In the genomic region with DNA sequence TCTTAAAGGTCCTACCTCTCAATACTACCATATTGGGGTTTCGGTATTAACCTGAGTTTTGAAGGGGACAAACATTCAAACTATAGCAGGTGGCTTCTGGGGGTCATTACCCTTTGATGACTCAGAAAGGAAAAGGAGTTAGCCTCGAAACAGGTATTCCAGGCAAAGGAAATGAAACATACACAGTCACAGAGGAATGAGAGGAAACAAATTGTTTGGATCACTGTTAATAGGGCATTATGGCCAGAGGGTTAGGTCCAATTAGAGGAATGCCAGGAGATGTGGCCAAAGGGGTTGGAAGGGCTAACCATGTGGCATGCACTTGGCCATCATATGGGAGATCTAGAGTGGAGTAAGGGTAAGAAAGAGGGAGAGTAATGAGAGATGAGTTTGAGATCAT, we compare ENCODE assay signal across 1 cellular context.
TF ChIP-seq lines count a peak whose summit lies in the region.

No MANE protein-coding gene starts in this region.

TF ChIP-seq in WTC11, 78 proteins besides CTCF, POLR2A, EP300 and RAD21 (continued from another document):
- TF ChIP-seq RELA (CRISPR knock-in tag; IDR thresholded peaks at IDR 0.05; ENCODE audit: borderline replicate concordance) (no peak), NFE2L1 (CRISPR knock-in tag; IDR thresholded peaks at IDR 0.05) (no peak)
